9 cellular contexts compared by ENCODE assay signal in genomic region chr12:96986883-96987523, GRCh38.
DNase-seq lines count a peak whose midpoint lies in the region; ATAC-seq, FAIRE-seq and TF ChIP-seq lines count a peak whose summit lies in the region.
"Had no signal": no experiment of that assay in that cellular context is flagged by ENCODE, and none has a peak within 500 bp of the region (broad histone marks: within the 10 kb centered on the region; RNA-seq: fewer than 3 reads in every experiment).

No MANE protein-coding gene starts in this region.

- H3K14ac ChIP-seq in neuronal stem cell (ENCODE audit: low read length), result no peak overlapping the region

- H3K27me3 ChIP-seq in neuronal stem cell (ENCODE audit: control insufficient read depth in 3 of 3, insufficient read depth in 3 of 3, low read depth in 1 of 3, low read length in 3 of 3), result no peaks in the 10 kb centered on the region

- H2AK5ac ChIP-seq in neuronal stem cell (ENCODE audit: low read depth, low read length), result no peak overlapping the region

- H2BK5ac ChIP-seq in neuronal stem cell (ENCODE audit: low read length), result no peak overlapping the region

- FAIRE-seq in H54 (lab: Jason Lieb, UNC), result no peak

- no peaks in the 10 kb centered on the region for H3K36me3 ChIP-seq in neuronal stem cell (replicated peaks in 1 of 2; ENCODE audit: control insufficient read depth in 2 of 2, insufficient read depth in 2 of 2, low read length in 2 of 2)
- H3K36me3 ChIP-seq: neutrophil had no signal

- no peak overlapping the region for H3K4ac ChIP-seq in neuronal stem cell (ENCODE audit: low read length)

- no peak overlapping the region for H2BK120ac ChIP-seq in neuronal stem cell (ENCODE audit: low read depth, low read length)

- no peak overlapping the region for H3K23ac ChIP-seq in neuronal stem cell (ENCODE audit: low read depth, low read length, poor library complexity)

- H4K8ac ChIP-seq in neuronal stem cell (ENCODE audit: low read depth, low read length), result no peak overlapping the region

- no peak overlapping the region for H3K27ac ChIP-seq in neuronal stem cell (replicated peaks; ENCODE audit: low read length)
- H3K27ac ChIP-seq: neutrophil had no signal

- no CpG with 5 or more reads among the region's 2 CpGs for whole genome bisulfite sequencing in neuronal stem cell (ENCODE audit: extremely low coverage in 2 of 2, insufficient read length in 2 of 2, insufficient replicate concordance in 1 of 2), 2 donors

- peaks cover 7 to 28% of the 10 kb centered on the region in 2 donors for H3K4me1 ChIP-seq in neuronal stem cell (ENCODE audit: control insufficient read depth in 2 of 2, insufficient read depth in 1 of 2, low read depth in 1 of 2, low read length in 2 of 2)

- H3K18ac ChIP-seq in neuronal stem cell (ENCODE audit: low read length), result no peak overlapping the region

- no peaks in the 10 kb centered on the region for H3K79me1 ChIP-seq in neuronal stem cell (ENCODE audit: low read depth, low read length)

- no peak overlapping the region for H3K4me3 ChIP-seq in neuronal stem cell (ENCODE audit: low read length in 2 of 2)

- no peaks in the 10 kb centered on the region for H3K9me3 ChIP-seq in neuronal stem cell (replicated peaks in 1 of 2; ENCODE audit: control insufficient read depth in 2 of 2, insufficient read depth in 1 of 2, low read depth in 1 of 2, low read length in 2 of 2)
- H3K9me3 ChIP-seq: neutrophil had no signal

- no peak overlapping the region for H3K9ac ChIP-seq in neuronal stem cell (ENCODE audit: low read depth, low read length, poor library complexity)

- H3K4me2 ChIP-seq in neuronal stem cell (ENCODE audit: insufficient read depth, low read length, poor library complexity, severe bottlenecking), result no peak overlapping the region

- no peak overlapping the region for H2BK15ac ChIP-seq in neuronal stem cell (ENCODE audit: low read length)

- DNase-seq in COLO668 (lab: John Stamatoyannopoulos, UW; ENCODE audit: unreplicated experiment) (peak; percentile 25), H54 (ENCODE audit: insufficient read length, low spot score) (peak; percentile 11), NCI-H748 treated with DMSO at 0.1 percent for 48 hours (lab: John Stamatoyannopoulos, UW) (peak; percentile 75), dermis microvascular lymphatic vessel endothelial cell (ENCODE audit: low read depth in 2 of 2) (peak; percentile 18 to 47), neuronal stem cell (ENCODE audit: low spot score) (peak; percentile 48), ureter (ENCODE audit: low spot score) (no peak)
- no peak for DNase-seq in activated effector memory CD4-positive, alpha-beta T cell treated with Interleukin-2 at 50 U/mL for 16 hours

- no peak for ATAC-seq in HG02970 (IDR thresholded peaks at IDR 0.05; ENCODE audit: low FRiP score, unreplicated experiment)

- H2BK12ac ChIP-seq in neuronal stem cell (ENCODE audit: low read length), result no peak overlapping the region

- H2AFZ ChIP-seq in neuronal stem cell (ENCODE audit: low read length), result peak overlapping the region; percentile 73

- TF ChIP-seq POLR2A in H54 (IDR thresholded peaks at IDR 0.05; ENCODE audit: low read depth, low read length), result no peak

- H4K91ac ChIP-seq in neuronal stem cell (ENCODE audit: low read depth, low read length, poor library complexity), result no peak overlapping the region

Comparison
In these comparisons a context has a peak if more than half of its experiments do, and no peak if none do; other contexts are left out.
1. DNase-seq: peak in COLO668 (single experiment), H54 (single experiment), NCI-H748 treated with DMSO at 0.1 percent for 48 hours (single experiment), dermis microvascular lymphatic vessel endothelial cell (2 of 2) and neuronal stem cell (single experiment); none in ureter (single experiment) and activated effector memory CD4-positive, alpha-beta T cell treated with Interleukin-2 at 50 U/mL for 16 hours (single experiment).